In genomic region chrX:5526191-5526590, GRCh38 we compare ENCODE assay signal across 27 cellular contexts.
"Had no signal": no experiment of that assay in that cellular context is flagged by ENCODE, and none has a peak within 500 bp of the region (broad histone marks: within the 10 kb centered on the region; RNA-seq: fewer than 3 reads in every experiment).

No MANE protein-coding gene starts in this region.

- ATAC-seq: stimulated activated effector memory CD8-positive, alpha-beta T cell treated with anti-CD3 and anti-CD28 coated beads, Interleukin-12 subunit alpha, Interleukin-12 subunit beta, amount 100 ng/mL, for 72 hours; stimulated activated memory B cell treated with anti-CD40 and anti-IgM and Interleukin-4, amounts not matched to agents 10 μg/mL and 1 μg/mL and 100 μg/mL, for 72 hours; stimulated activated naive B cell treated with anti-CD40 and anti-IgM and Interleukin-4, amounts not matched to agents 10 μg/mL and 1 μg/mL and 100 μg/mL, for 72 hours; stimulated activated naive CD8-positive, alpha-beta T cell treated with anti-CD3 and anti-CD28 coated beads, Interleukin-15, amount 100 ng/mL, for 72 hours; stimulated activated naive CD8-positive, alpha-beta T cell treated with anti-CD3 and anti-CD28 coated beads, Interleukin-15, Interleukin-2, amounts not matched to agents 100 U/mL and 50 U/mL, for 24 hours; upper lobe of right lung had no signal

- H3K27me3 ChIP-seq: stomach, suprapubic skin, testis, thyroid gland, tibial artery, tibial nerve, transverse colon, upper lobe of left lung, upper lobe of right lung, uterus, vagina had no signal

- H3K4me1 ChIP-seq: stomach, suprapubic skin, testis, thyroid gland, tibial artery, tibial nerve, transverse colon, upper lobe of left lung, upper lobe of right lung, uterus, vagina had no signal

- H3K36me3 ChIP-seq: stomach, suprapubic skin, thoracic aorta, thyroid gland, tibial artery, tibial nerve, transverse colon, upper lobe of left lung, upper lobe of right lung, uterus, vagina had no signal

- H3K27ac ChIP-seq: stomach, suprapubic skin, testis, thoracic aorta, thyroid gland, tibial artery, tibial nerve, transverse colon, upper lobe of left lung, upper lobe of right lung, uterus, vagina had no signal

- H3K4me3 ChIP-seq: stomach, suprapubic skin, testis, thoracic aorta, thyroid gland, tibial artery, tibial nerve, transverse colon, upper lobe of left lung, upper lobe of right lung, uterus, vagina had no signal

- H3K9me3 ChIP-seq: suprapubic skin, testis, thoracic aorta, thyroid gland, tibial artery, transverse colon, upper lobe of left lung, upper lobe of right lung, uterus, vagina had no signal

- DNase-seq: stimulated activated CD4-positive, alpha-beta T cell treated with anti-CD3 and anti-CD28 coated beads, Interleukin-2, amount 100 ng/mL, for 48 hours; stimulated activated CD4-positive, alpha-beta T cell treated with anti-CD3 and anti-CD28 coated beads, Interleukin-4, amount 100 ng/mL, for 1 hour; stimulated activated CD4-positive, alpha-beta T cell treated with anti-CD3 and anti-CD28 coated beads, Interleukin-4, amount 100 ng/mL, for 24 hours; stimulated activated CD4-positive, alpha-beta T cell treated with anti-CD3 and anti-CD28 coated beads, Interleukin-4, amount 100 ng/mL, for 4 hours; stimulated activated CD8-positive, alpha-beta memory T cell treated with anti-CD3 and anti-CD28 coated beads, Interleukin-4, amount 100 ng/mL, for 48 hours; stimulated activated naive B cell treated with anti-CD40 and anti-IgM and Interleukin-4, amounts not matched to agents 10 μg/mL and 1 μg/mL and 100 μg/mL, for 72 hours; stimulated activated naive CD4-positive, alpha-beta T cell; stimulated activated naive CD4-positive, alpha-beta T cell treated with Interleukin-2 at 50 U/mL for 16 hours; stimulated activated naive CD8-positive, alpha-beta T cell treated with anti-CD3 and anti-CD28 coated beads, Interleukin-15, amount 100 ng/mL, for 72 hours; stimulated activated naive CD8-positive, alpha-beta T cell treated with anti-CD3 and anti-CD28 coated beads, Interleukin-15, Interleukin-2, amounts not matched to agents 100 U/mL and 50 U/mL, for 24 hours; stomach; substantia nigra; testis; thyroid gland; tibial artery; transverse colon; trophoblast cell; upper lobe of left lung; upper lobe of right lung; uterus had no signal

- FAIRE-seq: urothelium cell line had no signal
